Comparison of ENCODE assay signal across 8 cellular contexts in genomic region chr13:98842858-98843481, GRCh38.
A peak's percentile ranks its signal among the peaks of the same experiment; 100 is the strongest.
DNase-seq lines count a peak whose midpoint lies in the region; ATAC-seq and TF ChIP-seq lines count a peak whose summit lies in the region.

No MANE protein-coding gene starts in this region.

- H3K79me2 ChIP-seq in GM23248 (ENCODE audit: insufficient read depth): no peaks in the 10 kb centered on the region

- TF ChIP-seq CTCF in fibroblast of the aortic adventitia (IDR thresholded peaks at IDR 0.05; ENCODE audit: insufficient read depth, low read length) (peak; percentile 96), upper lobe of left lung (IDR thresholded peaks at IDR 0.05) (peak; percentile 60 to 75 (median 71))

- H3K9ac ChIP-seq in GM23248: no peak overlapping the region

- H3K4me3 ChIP-seq in GM23248 (no peak overlapping the region), fibroblast of the aortic adventitia (ENCODE audit: low read depth, low read length) (no peak overlapping the region), upper lobe of left lung (no peak overlapping the region)

- ATAC-seq in upper lobe of left lung (ENCODE audit: low FRiP score in 2 of 2): peak; percentile 84

- no peaks in the 10 kb centered on the region for H3K9me3 ChIP-seq in GM23248 (ENCODE audit: low read depth)
- H3K9me3 ChIP-seq in upper lobe of left lung: no peaks in the 10 kb centered on the region

- peaks cover 17% of the 10 kb centered on the region for H3K4me1 ChIP-seq in GM23248 (ENCODE audit: insufficient read depth)
- peaks cover 0 to 7% (median 3%) of the 10 kb centered on the region in 4 donors for H3K4me1 ChIP-seq in upper lobe of left lung

- H3K9me2 ChIP-seq in GM23248 (ENCODE audit: insufficient read depth): no peaks in the 10 kb centered on the region

- peak; percentile 74 for DNase-seq in G401 (ENCODE audit: low spot score)
- DNase-seq in GM23248: peak; percentile 84
- DNase-seq in Kasumi-1 (lab: John Stamatoyannopoulos, UW): peak; percentile 85 to 93
- peak; percentile 58 for DNase-seq in RPMI7951 (ENCODE audit: low read depth)
- DNase-seq in activated T-helper 1 cell treated with Interleukin-2 at 50 U/mL for 16 hours (ENCODE audit: low read depth): peak; percentile 19
- DNase-seq in fibroblast of the aortic adventitia (ENCODE audit: low read depth): peak; percentile 88
- peak in 48 of 56 donors; percentile 5 to 77 (median 44) for DNase-seq in nucleus accumbens (lab: John Stamatoyannopoulos, UW)
- DNase-seq in upper lobe of left lung: peak in 1 of 2 donors; percentile 49

- whole genome bisulfite sequencing in GM23248 (ENCODE audit: low coverage in 1 of 2, low lambda C conversion rate in 2 of 2, missing lambda C conversion rate in 2 of 2), 2 experiments: 38 to 43% methylated on average over 5 of the region's 5 CpGs
- WGBS in upper lobe of left lung, 2 donors: 38% methylated on average over 5 of the region's 5 CpGs

- H3K27me3 ChIP-seq in GM23248 (replicated peaks; ENCODE audit: insufficient read depth) (no peaks in the 10 kb centered on the region), upper lobe of left lung (no peaks in the 10 kb centered on the region)

- TF ChIP-seq POLR2A in upper lobe of left lung (IDR thresholded peaks at IDR 0.05): no peak

- H3K27ac ChIP-seq in GM23248 (no peak overlapping the region), upper lobe of left lung (no peak overlapping the region)

- no peak for TF ChIP-seq EP300 in upper lobe of left lung (IDR thresholded peaks at IDR 0.05)

- H3K36me3 ChIP-seq in GM23248 (ENCODE audit: low read depth): no peaks in the 10 kb centered on the region
- peaks cover 0 to 76% (median 23%) of the 10 kb centered on the region in 4 donors for H3K36me3 ChIP-seq in upper lobe of left lung

- H3F3A ChIP-seq in GM23248 (ENCODE audit: insufficient read depth): peaks cover 6% of the 10 kb centered on the region; the same call in 1 of the 2 replicates

- H2AFZ ChIP-seq in GM23248: no peak overlapping the region

- H3K4me2 ChIP-seq in GM23248 (ENCODE audit: unreplicated experiment): no peak overlapping the region

- in situ Hi-C loops in G401 (cut with HindIII; ENCODE audit: low sequenced_read_pairs) (no loop called here), GM23248 (cut with MboI) (loop anchor here (25.0 kb wide), 1 partner anchor 381 kb away; no protein-coding TSS in a partner anchor)

- H4K20me1 ChIP-seq in GM23248 (ENCODE audit: insufficient read depth): no peaks in the 10 kb centered on the region
